Comparison of ENCODE assay signal across 19 cellular contexts in the genomic region with DNA sequence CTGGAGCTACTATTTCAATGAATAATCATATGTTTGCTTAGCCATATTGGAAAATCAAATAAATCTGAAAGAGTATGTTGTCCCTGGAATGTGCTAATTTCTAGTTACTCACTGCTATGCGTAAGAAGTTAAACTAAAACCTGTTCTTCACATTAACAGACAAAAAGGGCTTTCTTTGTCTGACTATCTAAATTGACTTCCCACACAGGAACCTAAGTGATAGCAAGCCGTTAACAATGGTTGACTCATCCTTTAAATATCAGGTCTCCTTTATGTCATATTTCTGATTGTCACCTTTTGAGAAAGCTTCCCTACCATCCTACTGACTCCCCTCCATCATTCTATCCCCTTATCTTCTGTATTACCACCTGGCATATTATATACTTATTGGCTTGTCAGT.
DNase-seq lines count a peak whose midpoint lies in the region; ATAC-seq and TF ChIP-seq lines count a peak whose summit lies in the region.
"Had no signal": no experiment of that assay in that cellular context is flagged by ENCODE, and none has a peak within 500 bp of the region (broad histone marks: within the 10 kb centered on the region; RNA-seq: fewer than 3 reads in every experiment).

No MANE protein-coding gene starts in this region.

- DNase-seq in SK-N-SH (no peak), OCI-M1 (lab: John Stamatoyannopoulos, UW) (peak; percentile 50), foreskin keratinocyte (peak in 1 of 2 donors; percentile 25), renal cortical epithelial cell (ENCODE audit: low read depth) (peak; percentile 49), ovary (no peak), NCI-H1436 treated with DMSO at 0.1 percent for 48 hours (lab: John Stamatoyannopoulos, UW) (no peak)
- DNase-seq: BE2C, COR-L47, DMS 273 treated with DMSO at 0.1 percent for 48 hours, KG1, NCI-H1092 treated with DMSO at 0.1 percent for 48 hours, NCI-H2081, NCI-H2171, NCI-H526 had no signal

- H3K9ac ChIP-seq in SK-N-SH: no peak overlapping the region

- WGBS in SK-N-SH (ENCODE audit: low lambda C conversion rate): 36% methylated on average over 2 of the region's 2 CpGs
- WGBS in ovary, 3 donors: 75 to 78% (median 76%) methylated on average over 2 of the region's 2 CpGs

- no peak overlapping the region for H2AFZ ChIP-seq in SK-N-SH (ENCODE audit: low read depth)
- H2AFZ ChIP-seq: GM23338 had no signal

- no peak for TF ChIP-seq POLR2A in ovary (IDR thresholded peaks at IDR 0.05)

- no peaks in the 10 kb centered on the region for H3K79me2 ChIP-seq in SK-N-SH (ENCODE audit: insufficient read depth)

- no peaks in the 10 kb centered on the region for H3K9me3 ChIP-seq in SK-N-SH
- no peaks in the 10 kb centered on the region for H3K9me3 ChIP-seq in ovary
- H3K9me3 ChIP-seq: BE2C, HAP-1 had no signal

- TF ChIP-seq EP300 in SK-N-SH (IDR thresholded peaks at IDR 0.05; ENCODE audit: borderline replicate concordance in 1 of 2, low read depth in 1 of 2, low read length in 1 of 2) (no peak), ovary (IDR thresholded peaks at IDR 0.05) (no peak)

- POLR2A ChIA-PET in SK-N-SH (lab: Yijun Ruan, JAX): no interaction called here

- no peaks in the 10 kb centered on the region for H3K27me3 ChIP-seq in SK-N-SH (ENCODE audit: insufficient read depth)
- no peaks in the 10 kb centered on the region for H3K27me3 ChIP-seq in foreskin keratinocyte
- H3K27me3 ChIP-seq in ovary: no peaks in the 10 kb centered on the region
- H3K27me3 ChIP-seq: BE2C had no signal

- H3F3A ChIP-seq in SK-N-SH (replicated peaks; ENCODE audit: insufficient read depth): no peaks in the 10 kb centered on the region

- no peaks in the 10 kb centered on the region for H4K20me1 ChIP-seq in SK-N-SH (ENCODE audit: insufficient read depth)

- CTCF ChIA-PET in SK-N-SH (lab: Yijun Ruan, JAX): no interaction called here

- H3K9me2 ChIP-seq in SK-N-SH: no peaks in the 10 kb centered on the region

- TF ChIP-seq CTCF in SK-N-SH (IDR thresholded peaks at IDR 0.05): no peak
- no peak for TF ChIP-seq CTCF in foreskin keratinocyte (conservative IDR thresholded peaks at IDR 0.05)
- TF ChIP-seq CTCF in ovary (IDR thresholded peaks at IDR 0.05): no peak

- H3K4me1 ChIP-seq in SK-N-SH (ENCODE audit: control insufficient read depth in 1 of 2, insufficient read depth in 2 of 2, low read depth in 1 of 2, low read length in 1 of 2): no peaks in the 10 kb centered on the region
- no peaks in the 10 kb centered on the region for H3K4me1 ChIP-seq in foreskin keratinocyte
- no peaks in the 10 kb centered on the region for H3K4me1 ChIP-seq in ovary (ENCODE audit: insufficient read depth)
- H3K4me1 ChIP-seq: BE2C had no signal

- H3K4me3 ChIP-seq in SK-N-SH (ENCODE audit: low read depth in 2 of 2, low read length in 1 of 2): no peak overlapping the region
- H3K4me3 ChIP-seq in ovary: no peak overlapping the region
- H3K4me3 ChIP-seq: GM23338, HAP-1 had no signal

- intact Hi-C loops in ovary (cut with DNase I): no loop called here

- no peak for ATAC-seq in SK-N-SH treated with all-trans-retinoic acid at 6 μM for 48 hours
- ATAC-seq in foreskin keratinocyte: peak; percentile 56
- ATAC-seq in GM21526 (IDR thresholded peaks at IDR 0.05; ENCODE audit: low FRiP score, unreplicated experiment): no peak
- ATAC-seq: GM23338, Panc1 had no signal

- H3K36me3 ChIP-seq in SK-N-SH (replicated peaks in 1 of 2; ENCODE audit: control insufficient read depth in 1 of 2, insufficient read depth in 2 of 2, low read length in 1 of 2) (no peaks in the 10 kb centered on the region), ovary (no peaks in the 10 kb centered on the region)
- H3K36me3 ChIP-seq: BE2C, HAP-1 had no signal

- TF ChIP-seq RAD21 in SK-N-SH (IDR thresholded peaks at IDR 0.05; ENCODE audit: low read length): no peak

- no peak overlapping the region for H3K27ac ChIP-seq in SK-N-SH (ENCODE audit: low read depth in 2 of 2, low read length in 1 of 2)
- H3K27ac ChIP-seq in foreskin keratinocyte: no peak overlapping the region
- H3K27ac ChIP-seq in ovary: no peak overlapping the region

- H3K4me2 ChIP-seq in SK-N-SH: no peak overlapping the region
- H3K4me2 ChIP-seq: GM23338 had no signal

TF ChIP-seq in SK-N-SH treated with all-trans-retinoic acid at 6 μM for 48 hours, 23 proteins besides CTCF, POLR2A, EP300 and RAD21:
- TF ChIP-seq ZNF70 (CRISPR knock-in tag; IDR thresholded peaks at IDR 0.05) (0 out of 2 replicates have a peak, but pooled peaks have one; percentile 32), ZFP3 (CRISPR knock-in tag; IDR thresholded peaks at IDR 0.05) (no peak), ISL1 (CRISPR knock-in tag; IDR thresholded peaks at IDR 0.05) (peak; percentile 48)

TF ChIP-seq in SK-N-SH, 30 proteins besides CTCF, POLR2A, EP300 and RAD21:
- no peak for TF ChIP-seq POLR2AphosphoS5 (IDR thresholded peaks at IDR 0.05; ENCODE audit: low read depth, low read length)

Comparison
In these comparisons a context has a peak if more than half of its experiments do, and no peak if none do; other contexts are left out.
1. DNase-seq: peak in OCI-M1 (single experiment) and renal cortical epithelial cell (single experiment); none in SK-N-SH (single experiment), ovary (0 of 5) and NCI-H1436 treated with DMSO at 0.1 percent for 48 hours (single experiment).